11 cellular contexts compared by ENCODE assay signal in the genomic region with DNA sequence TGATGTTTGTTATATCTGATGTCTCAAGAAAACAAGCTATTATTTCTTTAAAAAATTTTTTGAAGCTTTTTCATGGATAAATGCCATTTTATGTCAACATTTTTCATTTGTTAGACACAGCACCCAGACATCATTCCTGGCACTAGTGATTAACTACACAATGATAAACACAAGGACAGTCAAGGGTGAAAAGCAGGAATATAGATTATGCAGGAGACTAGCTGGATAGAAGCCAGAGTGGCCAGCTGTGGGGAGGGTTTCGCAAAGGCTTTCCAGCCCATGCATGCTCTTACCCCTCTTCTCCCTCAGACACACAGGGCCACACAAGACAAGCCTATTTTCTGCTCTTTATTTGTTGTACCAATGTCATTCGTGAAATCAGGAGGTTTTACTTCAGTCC.
DNase-seq lines count a peak whose midpoint lies in the region; ATAC-seq lines count a peak whose summit lies in the region.
"Had no signal": no experiment of that assay in that cellular context is flagged by ENCODE, and none has a peak within 500 bp of the region (broad histone marks: within the 10 kb centered on the region; RNA-seq: fewer than 3 reads in every experiment).

No MANE protein-coding gene starts in this region.

- ATAC-seq in HG03045 (IDR thresholded peaks at IDR 0.05; ENCODE audit: unreplicated experiment) (no peak), GM19351 (IDR thresholded peaks at IDR 0.05; ENCODE audit: unreplicated experiment) (no peak)
- ATAC-seq: left lung had no signal

- peak; percentile 98 for DNase-seq in COR-L47 (lab: John Stamatoyannopoulos, UW)
- DNase-seq in NCI-H1105 (lab: John Stamatoyannopoulos, UW) = peak; percentile 89
- DNase-seq in NCI-H69 (lab: John Stamatoyannopoulos, UW) = peak; percentile 98
- peak; percentile 49 for DNase-seq in fibroblast of gingiva (ENCODE audit: low read depth)
- no peak for DNase-seq in NOMO-1 treated with dmso at 0.1 percent for 144 hours (lab: John Stamatoyannopoulos, UW; ENCODE audit: unreplicated experiment)
- DNase-seq in SIG-M5 treated with dmso at 0.1 percent for 504 hours (lab: John Stamatoyannopoulos, UW; ENCODE audit: unreplicated experiment) = no peak
- DNase-seq: left lung; SIG-M5; stimulated activated CD4-positive, alpha-beta T cell treated with anti-CD3 and anti-CD28 coated beads, Interleukin-2, amount 100 ng/mL, for 48 hours had no signal

Comparison
In these comparisons a context has a peak if more than half of its experiments do, and no peak if none do; other contexts are left out.
1. DNase-seq: peak in COR-L47 (single experiment), NCI-H1105 (single experiment), NCI-H69 (single experiment) and fibroblast of gingiva (single experiment); none in NOMO-1 treated with dmso at 0.1 percent for 144 hours (single experiment) and SIG-M5 treated with dmso at 0.1 percent for 504 hours (single experiment).